Comparison of ENCODE assay signal across 3 cellular contexts in the genomic region with DNA sequence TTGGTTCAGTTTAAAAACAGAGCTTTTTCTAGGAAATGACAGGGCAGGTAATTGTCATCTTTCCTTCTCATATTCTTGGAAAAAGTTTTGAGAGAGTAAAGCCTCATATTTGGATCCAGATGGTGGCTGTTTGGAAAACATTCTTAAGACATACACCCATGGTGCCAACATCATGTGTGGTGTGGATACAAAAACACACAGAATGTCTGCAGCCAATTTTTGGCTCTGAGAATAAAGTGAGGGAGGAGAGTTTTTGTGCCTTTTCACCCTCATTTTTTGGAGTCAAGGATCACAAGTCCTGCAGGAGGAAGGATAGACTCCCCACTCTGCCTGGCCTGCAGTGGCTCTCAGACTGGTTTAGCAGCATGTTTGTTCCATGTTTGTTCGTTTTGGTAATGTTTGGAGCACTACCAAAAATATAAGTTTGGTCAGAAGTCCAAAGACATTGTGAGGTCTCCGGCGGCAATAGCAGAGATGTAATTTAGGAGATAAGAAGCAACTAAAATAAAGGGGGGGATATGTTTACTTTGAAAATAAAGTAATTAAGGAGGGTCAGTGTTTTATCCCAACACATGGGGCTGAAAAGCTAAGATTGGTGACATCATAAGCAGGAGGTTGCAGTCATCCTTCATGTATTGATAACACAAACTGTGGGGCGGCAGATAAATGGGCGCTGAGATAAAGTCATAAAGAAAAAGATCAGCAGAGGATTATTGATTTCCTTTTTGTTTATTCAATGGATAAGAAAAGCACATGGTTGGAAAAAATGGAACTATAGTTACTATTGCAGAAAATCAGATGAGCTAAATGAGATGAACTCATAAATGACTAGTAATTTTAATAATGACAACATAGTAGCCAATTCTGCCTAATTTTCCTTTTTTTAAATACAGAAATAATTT.
A peak's percentile ranks its signal among the peaks of the same experiment; 100 is the strongest.
TF ChIP-seq lines count a peak whose summit lies in the region.

No MANE protein-coding gene starts in this region.

TF ChIP-seq in GM23338, 12 proteins besides CTCF, POLR2A, EP300 and RAD21 (continues in another document):
- TF ChIP-seq, protein P1, sequence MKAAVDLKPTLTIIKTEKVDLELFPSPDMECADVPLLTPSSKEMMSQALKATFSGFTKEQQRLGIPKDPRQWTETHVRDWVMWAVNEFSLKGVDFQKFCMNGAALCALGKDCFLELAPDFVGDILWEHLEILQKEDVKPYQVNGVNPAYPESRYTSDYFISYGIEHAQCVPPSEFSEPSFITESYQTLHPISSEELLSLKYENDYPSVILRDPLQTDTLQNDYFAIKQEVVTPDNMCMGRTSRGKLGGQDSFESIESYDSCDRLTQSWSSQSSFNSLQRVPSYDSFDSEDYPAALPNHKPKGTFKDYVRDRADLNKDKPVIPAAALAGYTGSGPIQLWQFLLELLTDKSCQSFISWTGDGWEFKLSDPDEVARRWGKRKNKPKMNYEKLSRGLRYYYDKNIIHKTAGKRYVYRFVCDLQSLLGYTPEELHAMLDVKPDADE (IDR thresholded peaks at IDR 0.05): no peak
- TF ChIP-seq EZH2 (IDR thresholded peaks at IDR 0.05; ENCODE audit: low read depth, unreplicated experiment) (no peak), NANOG (IDR thresholded peaks at IDR 0.05; ENCODE audit: borderline replicate concordance) (no peak)

TF ChIP-seq in HepG2, 621 proteins besides CTCF, POLR2A, EP300 and RAD21:
- TF ChIP-seq SUZ12 (IDR thresholded peaks at IDR 0.05; ENCODE audit: low read depth, low read length) (no peak), CREB1 (IDR thresholded peaks at IDR 0.05) (peak; percentile 50; the same call in 1 of the 2 replicates), CREB1 (CRISPR knock-in tag; IDR thresholded peaks at IDR 0.05) (no peak)

TF ChIP-seq in WTC11, 78 proteins besides CTCF, POLR2A, EP300 and RAD21:
- TF ChIP-seq, protein P2, sequence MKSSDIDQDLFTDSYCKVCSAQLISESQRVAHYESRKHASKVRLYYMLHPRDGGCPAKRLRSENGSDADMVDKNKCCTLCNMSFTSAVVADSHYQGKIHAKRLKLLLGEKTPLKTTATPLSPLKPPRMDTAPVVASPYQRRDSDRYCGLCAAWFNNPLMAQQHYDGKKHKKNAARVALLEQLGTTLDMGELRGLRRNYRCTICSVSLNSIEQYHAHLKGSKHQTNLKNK (CRISPR knock-in tag; IDR thresholded peaks at IDR 0.05): no peak
- TF ChIP-seq, protein P3, sequence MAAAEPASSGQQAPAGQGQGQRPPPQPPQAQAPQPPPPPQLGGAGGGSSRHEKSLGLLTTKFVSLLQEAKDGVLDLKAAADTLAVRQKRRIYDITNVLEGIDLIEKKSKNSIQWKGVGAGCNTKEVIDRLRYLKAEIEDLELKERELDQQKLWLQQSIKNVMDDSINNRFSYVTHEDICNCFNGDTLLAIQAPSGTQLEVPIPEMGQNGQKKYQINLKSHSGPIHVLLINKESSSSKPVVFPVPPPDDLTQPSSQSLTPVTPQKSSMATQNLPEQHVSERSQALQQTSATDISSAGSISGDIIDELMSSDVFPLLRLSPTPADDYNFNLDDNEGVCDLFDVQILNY (CRISPR knock-in tag; IDR thresholded peaks at IDR 0.05): no peak
- no peak for TF ChIP-seq GTF2I (CRISPR knock-in tag; conservative IDR thresholded peaks at IDR 0.05)
- TF ChIP-seq, protein P4, sequence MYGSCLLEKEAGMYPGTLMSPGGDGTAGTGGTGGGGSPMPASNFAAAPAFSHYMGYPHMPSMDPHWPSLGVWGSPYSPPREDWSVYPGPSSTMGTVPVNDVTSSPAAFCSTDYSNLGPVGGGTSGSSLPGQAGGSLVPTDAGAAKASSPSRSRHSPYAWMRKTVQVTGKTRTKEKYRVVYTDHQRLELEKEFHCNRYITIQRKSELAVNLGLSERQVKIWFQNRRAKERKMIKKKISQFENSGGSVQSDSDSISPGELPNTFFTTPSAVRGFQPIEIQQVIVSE (CRISPR knock-in tag; IDR thresholded peaks at IDR 0.05; ENCODE audit: borderline replicate concordance): no peak
- TF ChIP-seq, protein P5, sequence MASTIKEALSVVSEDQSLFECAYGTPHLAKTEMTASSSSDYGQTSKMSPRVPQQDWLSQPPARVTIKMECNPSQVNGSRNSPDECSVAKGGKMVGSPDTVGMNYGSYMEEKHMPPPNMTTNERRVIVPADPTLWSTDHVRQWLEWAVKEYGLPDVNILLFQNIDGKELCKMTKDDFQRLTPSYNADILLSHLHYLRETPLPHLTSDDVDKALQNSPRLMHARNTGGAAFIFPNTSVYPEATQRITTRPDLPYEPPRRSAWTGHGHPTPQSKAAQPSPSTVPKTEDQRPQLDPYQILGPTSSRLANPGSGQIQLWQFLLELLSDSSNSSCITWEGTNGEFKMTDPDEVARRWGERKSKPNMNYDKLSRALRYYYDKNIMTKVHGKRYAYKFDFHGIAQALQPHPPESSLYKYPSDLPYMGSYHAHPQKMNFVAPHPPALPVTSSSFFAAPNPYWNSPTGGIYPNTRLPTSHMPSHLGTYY (CRISPR knock-in tag; IDR thresholded peaks at IDR 0.05): no peak
- TF ChIP-seq, protein P6, sequence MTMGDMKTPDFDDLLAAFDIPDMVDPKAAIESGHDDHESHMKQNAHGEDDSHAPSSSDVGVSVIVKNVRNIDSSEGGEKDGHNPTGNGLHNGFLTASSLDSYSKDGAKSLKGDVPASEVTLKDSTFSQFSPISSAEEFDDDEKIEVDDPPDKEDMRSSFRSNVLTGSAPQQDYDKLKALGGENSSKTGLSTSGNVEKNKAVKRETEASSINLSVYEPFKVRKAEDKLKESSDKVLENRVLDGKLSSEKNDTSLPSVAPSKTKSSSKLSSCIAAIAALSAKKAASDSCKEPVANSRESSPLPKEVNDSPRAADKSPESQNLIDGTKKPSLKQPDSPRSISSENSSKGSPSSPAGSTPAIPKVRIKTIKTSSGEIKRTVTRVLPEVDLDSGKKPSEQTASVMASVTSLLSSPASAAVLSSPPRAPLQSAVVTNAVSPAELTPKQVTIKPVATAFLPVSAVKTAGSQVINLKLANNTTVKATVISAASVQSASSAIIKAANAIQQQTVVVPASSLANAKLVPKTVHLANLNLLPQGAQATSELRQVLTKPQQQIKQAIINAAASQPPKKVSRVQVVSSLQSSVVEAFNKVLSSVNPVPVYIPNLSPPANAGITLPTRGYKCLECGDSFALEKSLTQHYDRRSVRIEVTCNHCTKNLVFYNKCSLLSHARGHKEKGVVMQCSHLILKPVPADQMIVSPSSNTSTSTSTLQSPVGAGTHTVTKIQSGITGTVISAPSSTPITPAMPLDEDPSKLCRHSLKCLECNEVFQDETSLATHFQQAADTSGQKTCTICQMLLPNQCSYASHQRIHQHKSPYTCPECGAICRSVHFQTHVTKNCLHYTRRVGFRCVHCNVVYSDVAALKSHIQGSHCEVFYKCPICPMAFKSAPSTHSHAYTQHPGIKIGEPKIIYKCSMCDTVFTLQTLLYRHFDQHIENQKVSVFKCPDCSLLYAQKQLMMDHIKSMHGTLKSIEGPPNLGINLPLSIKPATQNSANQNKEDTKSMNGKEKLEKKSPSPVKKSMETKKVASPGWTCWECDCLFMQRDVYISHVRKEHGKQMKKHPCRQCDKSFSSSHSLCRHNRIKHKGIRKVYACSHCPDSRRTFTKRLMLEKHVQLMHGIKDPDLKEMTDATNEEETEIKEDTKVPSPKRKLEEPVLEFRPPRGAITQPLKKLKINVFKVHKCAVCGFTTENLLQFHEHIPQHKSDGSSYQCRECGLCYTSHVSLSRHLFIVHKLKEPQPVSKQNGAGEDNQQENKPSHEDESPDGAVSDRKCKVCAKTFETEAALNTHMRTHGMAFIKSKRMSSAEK (CRISPR knock-in tag; IDR thresholded peaks at IDR 0.05; ENCODE audit: borderline replicate concordance): no peak
- no peak for TF ChIP-seq SOX15 (CRISPR knock-in tag; IDR thresholded peaks at IDR 0.05)
- TF ChIP-seq MYBL2 (CRISPR knock-in tag; IDR thresholded peaks at IDR 0.05): no peak
- TF ChIP-seq, protein P7, sequence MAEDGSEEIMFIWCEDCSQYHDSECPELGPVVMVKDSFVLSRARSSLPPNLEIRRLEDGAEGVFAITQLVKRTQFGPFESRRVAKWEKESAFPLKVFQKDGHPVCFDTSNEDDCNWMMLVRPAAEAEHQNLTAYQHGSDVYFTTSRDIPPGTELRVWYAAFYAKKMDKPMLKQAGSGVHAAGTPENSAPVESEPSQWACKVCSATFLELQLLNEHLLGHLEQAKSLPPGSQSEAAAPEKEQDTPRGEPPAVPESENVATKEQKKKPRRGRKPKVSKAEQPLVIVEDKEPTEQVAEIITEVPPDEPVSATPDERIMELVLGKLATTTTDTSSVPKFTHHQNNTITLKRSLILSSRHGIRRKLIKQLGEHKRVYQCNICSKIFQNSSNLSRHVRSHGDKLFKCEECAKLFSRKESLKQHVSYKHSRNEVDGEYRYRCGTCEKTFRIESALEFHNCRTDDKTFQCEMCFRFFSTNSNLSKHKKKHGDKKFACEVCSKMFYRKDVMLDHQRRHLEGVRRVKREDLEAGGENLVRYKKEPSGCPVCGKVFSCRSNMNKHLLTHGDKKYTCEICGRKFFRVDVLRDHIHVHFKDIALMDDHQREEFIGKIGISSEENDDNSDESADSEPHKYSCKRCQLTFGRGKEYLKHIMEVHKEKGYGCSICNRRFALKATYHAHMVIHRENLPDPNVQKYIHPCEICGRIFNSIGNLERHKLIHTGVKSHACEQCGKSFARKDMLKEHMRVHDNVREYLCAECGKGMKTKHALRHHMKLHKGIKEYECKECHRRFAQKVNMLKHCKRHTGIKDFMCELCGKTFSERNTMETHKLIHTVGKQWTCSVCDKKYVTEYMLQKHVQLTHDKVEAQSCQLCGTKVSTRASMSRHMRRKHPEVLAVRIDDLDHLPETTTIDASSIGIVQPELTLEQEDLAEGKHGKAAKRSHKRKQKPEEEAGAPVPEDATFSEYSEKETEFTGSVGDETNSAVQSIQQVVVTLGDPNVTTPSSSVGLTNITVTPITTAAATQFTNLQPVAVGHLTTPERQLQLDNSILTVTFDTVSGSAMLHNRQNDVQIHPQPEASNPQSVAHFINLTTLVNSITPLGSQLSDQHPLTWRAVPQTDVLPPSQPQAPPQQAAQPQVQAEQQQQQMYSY (CRISPR knock-in tag; IDR thresholded peaks at IDR 0.05): no peak
- no peak for TF ChIP-seq CREM (CRISPR knock-in tag; IDR thresholded peaks at IDR 0.05)
- TF ChIP-seq ZNF219 (CRISPR knock-in tag; IDR thresholded peaks at IDR 0.05; ENCODE audit: borderline replicate concordance): no peak
- TF ChIP-seq, protein P8, sequence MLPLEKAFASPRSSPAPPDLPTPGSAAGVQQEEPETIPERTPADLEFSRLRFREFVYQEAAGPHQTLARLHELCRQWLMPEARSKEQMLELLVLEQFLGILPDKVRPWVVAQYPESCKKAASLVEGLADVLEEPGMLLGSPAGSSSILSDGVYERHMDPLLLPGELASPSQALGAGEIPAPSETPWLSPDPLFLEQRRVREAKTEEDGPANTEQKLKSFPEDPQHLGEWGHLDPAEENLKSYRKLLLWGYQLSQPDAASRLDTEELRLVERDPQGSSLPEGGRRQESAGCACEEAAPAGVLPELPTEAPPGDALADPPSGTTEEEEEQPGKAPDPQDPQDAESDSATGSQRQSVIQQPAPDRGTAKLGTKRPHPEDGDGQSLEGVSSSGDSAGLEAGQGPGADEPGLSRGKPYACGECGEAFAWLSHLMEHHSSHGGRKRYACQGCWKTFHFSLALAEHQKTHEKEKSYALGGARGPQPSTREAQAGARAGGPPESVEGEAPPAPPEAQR (CRISPR knock-in tag; IDR thresholded peaks at IDR 0.05): no peak
